ENCODE assay signal across 1 cellular context in the genomic region with DNA sequence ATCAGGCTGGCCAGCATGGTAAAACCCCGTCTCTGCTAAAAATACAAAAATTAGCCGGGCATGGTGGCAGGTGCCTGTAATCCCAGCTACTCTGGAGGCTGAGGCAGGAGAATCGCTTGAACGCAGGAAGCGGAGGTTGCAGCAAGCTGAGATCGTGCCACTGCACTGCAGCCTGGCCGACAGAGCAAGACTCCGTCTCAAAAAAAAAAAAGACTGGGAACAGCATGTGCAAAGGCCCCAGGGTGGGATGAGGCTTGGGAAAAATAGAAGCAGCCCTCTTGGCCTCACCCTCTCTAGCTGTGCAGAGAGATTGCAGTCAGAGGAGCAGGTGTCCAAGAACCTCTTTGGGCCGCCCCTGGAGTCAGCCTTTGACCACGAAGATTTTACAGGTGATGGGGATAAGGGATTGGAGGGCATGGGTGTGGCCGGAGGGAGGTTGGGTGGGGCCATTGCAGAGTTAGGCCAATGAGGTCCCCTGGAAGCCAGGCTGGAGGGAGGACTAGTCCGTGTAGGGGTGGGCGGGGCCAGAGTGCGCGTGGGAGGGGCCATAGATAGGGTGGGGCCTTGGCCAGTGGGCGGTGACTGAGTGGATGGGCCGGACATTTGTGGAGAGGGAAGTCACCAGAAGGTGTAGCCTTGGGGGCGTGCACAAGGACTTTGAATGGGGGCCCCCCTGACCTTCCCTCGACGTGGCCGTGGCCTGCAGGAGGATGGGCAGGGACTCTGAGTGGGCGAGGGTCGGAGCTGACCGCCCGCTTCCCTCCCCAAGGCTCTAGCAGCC.
TF ChIP-seq lines count a peak whose summit lies in the region.

No MANE protein-coding gene starts in this region.

TF ChIP-seq in IMR-90, 13 proteins besides CTCF, POLR2A, EP300 and RAD21:
- no peak for TF ChIP-seq BHLHE40 (IDR thresholded peaks at IDR 0.05; ENCODE audit: low read depth, low read length)
- TF ChIP-seq MAFK (IDR thresholded peaks at IDR 0.05; ENCODE audit: low read depth, low read length) = no peak
- TF ChIP-seq RCOR1 (IDR thresholded peaks at IDR 0.05; ENCODE audit: insufficient replicate concordance, low read length) = no peak
- TF ChIP-seq, protein P1, sequence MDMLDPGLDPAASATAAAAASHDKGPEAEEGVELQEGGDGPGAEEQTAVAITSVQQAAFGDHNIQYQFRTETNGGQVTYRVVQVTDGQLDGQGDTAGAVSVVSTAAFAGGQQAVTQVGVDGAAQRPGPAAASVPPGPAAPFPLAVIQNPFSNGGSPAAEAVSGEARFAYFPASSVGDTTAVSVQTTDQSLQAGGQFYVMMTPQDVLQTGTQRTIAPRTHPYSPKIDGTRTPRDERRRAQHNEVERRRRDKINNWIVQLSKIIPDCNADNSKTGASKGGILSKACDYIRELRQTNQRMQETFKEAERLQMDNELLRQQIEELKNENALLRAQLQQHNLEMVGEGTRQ (IDR thresholded peaks at IDR 0.05; ENCODE audit: low read depth, low read length) = no peak
- no peak for TF ChIP-seq ELK1 (IDR thresholded peaks at IDR 0.05; ENCODE audit: borderline replicate concordance, low read depth, low read length)
- no peak for TF ChIP-seq SMC3 (IDR thresholded peaks at IDR 0.05; ENCODE audit: low read depth, low read length)
- TF ChIP-seq CEBPB (IDR thresholded peaks at IDR 0.05; ENCODE audit: low read depth, low read length) = no peak
